ENCODE assay signal across 1 cellular context in genomic region chr3:10553586-10554235, GRCh38.
TF ChIP-seq lines count a peak whose summit lies in the region.

No MANE protein-coding gene starts in this region.

TF ChIP-seq in GM23338, 12 proteins besides CTCF, POLR2A, EP300 and RAD21 (continued from another document):
- TF ChIP-seq ZNF462 (CRISPR knock-in tag; IDR thresholded peaks at IDR 0.05) (no peak), JUNB (IDR thresholded peaks at IDR 0.05; ENCODE audit: unreplicated experiment) (no peak), EZH2phosphoT487 (IDR thresholded peaks at IDR 0.05; ENCODE audit: unreplicated experiment) (no peak), STAT1 (IDR thresholded peaks at IDR 0.05; ENCODE audit: unreplicated experiment) (no peak), ZNF331 (CRISPR knock-in tag; IDR thresholded peaks at IDR 0.05; ENCODE audit: low read depth) (no peak)
